Comparison of ENCODE assay signal across 16 cellular contexts in the genomic region with DNA sequence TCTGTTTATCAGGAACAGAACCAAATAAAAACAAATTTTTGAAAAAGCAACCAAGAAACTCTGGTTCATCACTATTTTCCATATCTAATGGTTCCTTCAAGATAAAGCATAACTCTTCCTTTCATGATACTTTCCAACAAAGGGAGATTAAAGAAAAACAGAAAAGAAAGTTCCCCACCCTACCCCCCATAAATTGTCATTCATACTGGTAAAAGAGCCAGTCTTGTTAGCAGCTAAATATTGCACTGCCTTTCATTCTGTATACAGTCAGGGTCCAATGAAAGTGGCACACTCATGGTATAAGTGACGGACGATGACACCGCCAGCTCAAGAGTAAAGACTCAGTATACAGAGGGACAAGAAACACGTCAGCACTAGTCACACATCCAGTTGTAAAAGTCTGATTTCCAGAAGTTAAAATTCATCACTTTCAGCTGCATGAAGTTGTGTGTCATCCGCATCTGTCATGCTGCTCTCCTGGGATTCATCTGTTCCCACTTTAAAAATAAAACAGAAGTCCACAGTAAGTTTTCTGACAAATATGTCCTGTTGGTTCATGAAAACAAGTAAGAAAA.
DNase-seq lines count a peak whose midpoint lies in the region; ATAC-seq and TF ChIP-seq lines count a peak whose summit lies in the region.
"Had no signal": no experiment of that assay in that cellular context is flagged by ENCODE, and none has a peak within 500 bp of the region (broad histone marks: within the 10 kb centered on the region; RNA-seq: fewer than 3 reads in every experiment).

No MANE protein-coding gene starts in this region.

- POLR2A ChIA-PET in BJ (lab: Charles Lee) = interaction anchor here (0.6 kb wide), 1 partner anchor 158 kb away, joined by 6 read pairs; no protein-coding TSS in a partner anchor

- H3K9ac ChIP-seq in adipocyte (ENCODE audit: low read length) = peak overlapping the region; percentile 21

- peaks cover 25% of the 10 kb centered on the region for H3K4me1 ChIP-seq in adipocyte (ENCODE audit: control insufficient read depth, insufficient read depth, low read length)
- H3K4me1 ChIP-seq: pancreas, vagina had no signal

- peak; percentile 28 for DNase-seq in BJ (ENCODE audit: low read depth)
- peak; percentile 14 for DNase-seq in HCEC 1CT
- no peak for DNase-seq in adipocyte (ENCODE audit: low read depth)
- DNase-seq in mesothelial cell of epicardium (ENCODE audit: low spot score in 2 of 2, unreplicated experiment in 2 of 2) = no peak
- no peak for DNase-seq in sciatic nerve (ENCODE audit: low spot score)
- no peak for DNase-seq in effector CD8-positive, alpha-beta T cell (lab: John Stamatoyannopoulos, UW)
- DNase-seq: activated CD8-positive, alpha-beta memory T cell treated with anti-CD3 and anti-CD28 coated beads, Interleukin-2, amount 50 U/mL, for 48 hours; CD4-positive, alpha-beta T cell; head of caudate nucleus; NCI-H2081 treated with DMSO at 0.1 percent for 48 hours; NCI-H526 treated with DMSO at 0.1 percent for 48 hours; pancreas; RPMI8226 had no signal

- peaks cover under 1% of the 10 kb centered on the region for H3K9me3 Mint-ChIP-seq in mesothelial cell of epicardium
- H3K9me3 Mint-ChIP-seq: CD4-positive, alpha-beta T cell had no signal

- peaks cover 23% of the 10 kb centered on the region for H3K36me3 Mint-ChIP-seq in mesothelial cell of epicardium

- ATAC-seq in sciatic nerve (no peak), HG03354 (IDR thresholded peaks at IDR 0.05; ENCODE audit: poor library complexity, severe bottlenecking, unreplicated experiment) (no peak)
- ATAC-seq: pancreas had no signal

- H3K27me3 ChIP-seq in BJ (ENCODE audit: control insufficient read depth, insufficient read depth, low read length) (no peaks in the 10 kb centered on the region), adipocyte (replicated peaks; ENCODE audit: control insufficient read depth, insufficient read depth, low read length) (no peaks in the 10 kb centered on the region)
- H3K27me3 ChIP-seq: pancreas, vagina had no signal

- no peaks in the 10 kb centered on the region for H3K27me3 Mint-ChIP-seq in mesothelial cell of epicardium (ENCODE audit: low read depth)
- H3K27me3 Mint-ChIP-seq: activated naive CD8-positive, alpha-beta T cell; CD4-positive, alpha-beta T cell had no signal

- TF ChIP-seq CTCF in BJ (IDR thresholded peaks at IDR 0.05; ENCODE audit: insufficient read depth, low read depth, low read length) (no peak), mesothelial cell of epicardium (IDR thresholded peaks at IDR 0.05; ENCODE audit: unreplicated experiment) (no peak)

- H3K4me3 Mint-ChIP-seq in mesothelial cell of epicardium = no peak overlapping the region
- H3K4me3 Mint-ChIP-seq: activated naive CD8-positive, alpha-beta T cell; CD4-positive, alpha-beta T cell had no signal

- intact Hi-C loops in sciatic nerve (cut with DNase I) = no loop called here

- no peaks in the 10 kb centered on the region for H3K9me3 ChIP-seq in adipocyte (ENCODE audit: control insufficient read depth, low read length)
- H3K9me3 ChIP-seq: pancreas, vagina had no signal

- H3K4me3 ChIP-seq in BJ (ENCODE audit: low read depth, low read length) = no peak overlapping the region
- H3K4me3 ChIP-seq in adipocyte (ENCODE audit: low read length) = no peak overlapping the region
- H3K4me3 ChIP-seq: pancreas, vagina had no signal

- peak overlapping the region; percentile 49 for H3K27ac Mint-ChIP-seq in mesothelial cell of epicardium
- H3K27ac Mint-ChIP-seq: CD4-positive, alpha-beta T cell had no signal

- CTCF ChIA-PET in BJ (lab: Yijun Ruan, JAX) = interaction anchor here (0.9 kb wide), 1 partner anchor 18 kb away, joined by 4 read pairs; no protein-coding TSS in a partner anchor

- peaks cover 5% of the 10 kb centered on the region for H3K4me1 Mint-ChIP-seq in mesothelial cell of epicardium

- peaks cover 2% of the 10 kb centered on the region; the same call in 1 of the 2 replicates for H3K36me3 ChIP-seq in BJ (ENCODE audit: control insufficient read depth, insufficient read depth, low read length)
- peaks cover 63% of the 10 kb centered on the region for H3K36me3 ChIP-seq in adipocyte (ENCODE audit: control insufficient read depth, insufficient read depth, low read length, severe bottlenecking)

Comparison
In these comparisons a context has a peak if more than half of its experiments do, and no peak if none do; other contexts are left out.
1. DNase-seq: peak in BJ (single experiment) and HCEC 1CT (single experiment); none in adipocyte (single experiment), mesothelial cell of epicardium (0 of 2), sciatic nerve (single experiment) and effector CD8-positive, alpha-beta T cell (single experiment).